1 cellular context compared by ENCODE assay signal in the genomic region with DNA sequence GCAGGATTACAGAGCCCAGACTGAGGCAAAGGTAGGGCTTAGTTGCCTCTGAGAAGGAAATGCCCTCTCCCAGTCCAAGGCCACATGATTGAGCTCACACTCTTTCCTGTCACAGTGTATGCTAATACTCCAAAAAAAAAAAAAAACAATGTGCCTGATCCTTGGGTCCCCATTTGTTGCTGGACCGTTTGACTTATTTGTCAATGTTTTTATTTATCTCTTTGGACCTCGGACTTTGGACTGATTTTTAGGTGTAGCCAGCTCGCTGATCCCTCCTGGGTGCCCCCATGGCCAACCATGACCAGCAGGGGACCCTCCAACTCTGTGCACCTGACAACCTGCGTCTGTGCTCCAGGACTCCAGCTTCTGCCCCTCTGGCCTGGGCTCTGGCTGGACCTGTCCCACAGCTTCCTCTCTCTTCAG.
TF ChIP-seq lines count a peak whose summit lies in the region.

No MANE protein-coding gene starts in this region.

TF ChIP-seq in HepG2, 621 proteins besides CTCF, POLR2A, EP300 and RAD21 (continued from another document and continues in another):
- TF ChIP-seq AKNA (CRISPR knock-in tag; IDR thresholded peaks at IDR 0.05; ENCODE audit: borderline replicate concordance) (no peak), FOXJ3 (CRISPR knock-in tag; IDR thresholded peaks at IDR 0.05; ENCODE audit: borderline replicate concordance) (peak; percentile 37; the same call in 1 of the 2 replicates), RXRB (CRISPR knock-in tag; IDR thresholded peaks at IDR 0.05; ENCODE audit: borderline replicate concordance) (peak; percentile 70), SOX13 (IDR thresholded peaks at IDR 0.05) (no peak), SOX13 (CRISPR knock-in tag; conservative IDR thresholded peaks at IDR 0.05 in 1 of 2, IDR thresholded peaks at IDR 0.05 in 1 of 2) (peak in 1 of 2 experiments; percentile 65; a peak in 1 of 4 replicates), CENPX (CRISPR knock-in tag; IDR thresholded peaks at IDR 0.05) (no peak), KLF12 (CRISPR knock-in tag; IDR thresholded peaks at IDR 0.05; ENCODE audit: borderline replicate concordance) (no peak), ZKSCAN8 (CRISPR knock-in tag; IDR thresholded peaks at IDR 0.05; ENCODE audit: borderline replicate concordance) (0 out of 2 replicates have a peak, but pooled peaks have one; percentile 32), ELF3 (CRISPR knock-in tag; IDR thresholded peaks at IDR 0.05) (peak; percentile 59), NRL (CRISPR knock-in tag; IDR thresholded peaks at IDR 0.05; ENCODE audit: borderline replicate concordance) (no peak), SRSF9 (IDR thresholded peaks at IDR 0.05; ENCODE audit: borderline replicate concordance, insufficient read depth, low read depth, low read length, poor library complexity, severe bottlenecking) (no peak), ZBTB49 (CRISPR knock-in tag; IDR thresholded peaks at IDR 0.05; ENCODE audit: borderline replicate concordance) (no peak), WIZ (CRISPR knock-in tag; IDR thresholded peaks at IDR 0.05) (no peak), ARNTL (CRISPR knock-in tag; IDR thresholded peaks at IDR 0.05) (no peak), JUNB (CRISPR knock-in tag; IDR thresholded peaks at IDR 0.05; ENCODE audit: borderline replicate concordance) (no peak), HDAC1 (CRISPR knock-in tag; IDR thresholded peaks at IDR 0.05) (peak; percentile 50; the same call in 1 of the 2 replicates), MAZ (IDR thresholded peaks at IDR 0.05; ENCODE audit: borderline replicate concordance, low read depth, low read length) (peak; percentile 82; the same call in 1 of the 2 replicates), MAZ (CRISPR knock-in tag; IDR thresholded peaks at IDR 0.05; ENCODE audit: low read depth) (peak; percentile 48; the same call in 1 of the 2 replicates), SOX5 (CRISPR knock-in tag; IDR thresholded peaks at IDR 0.05; ENCODE audit: borderline replicate concordance) (peak; percentile 76; the same call in 1 of the 2 replicates), FOXC1 (CRISPR knock-in tag; IDR thresholded peaks at IDR 0.05; ENCODE audit: borderline replicate concordance) (no peak), MEF2D (CRISPR knock-in tag; IDR thresholded peaks at IDR 0.05) (no peak), NR2F2 (IDR thresholded peaks at IDR 0.05; ENCODE audit: borderline replicate concordance, low read depth) (peak; percentile 24; the same call in 1 of the 2 replicates), MAFF (IDR thresholded peaks at IDR 0.05; ENCODE audit: low read depth, low read length) (no peak), KMT2B (CRISPR knock-in tag; IDR thresholded peaks at IDR 0.05) (0 out of 2 replicates have a peak, but pooled peaks have one; percentile 27), LCORL (IDR thresholded peaks at IDR 0.05) (peak; percentile 67; the same call in 1 of the 2 replicates), LCORL (CRISPR knock-in tag; IDR thresholded peaks at IDR 0.05) (peak; percentile 61; the same call in 1 of the 2 replicates), GATAD1 (CRISPR knock-in tag; IDR thresholded peaks at IDR 0.05) (peak; percentile 62; the same call in 1 of the 2 replicates), ETV6 (CRISPR knock-in tag; conservative IDR thresholded peaks at IDR 0.05) (no peak), ZNF431 (CRISPR knock-in tag; IDR thresholded peaks at IDR 0.05; ENCODE audit: borderline replicate concordance, low read depth) (0 out of 2 replicates have a peak, but pooled peaks have one; percentile 63), ZSCAN9 (CRISPR knock-in tag; IDR thresholded peaks at IDR 0.05; ENCODE audit: borderline replicate concordance) (0 out of 2 replicates have a peak, but pooled peaks have one; percentile 39), BCL6 (CRISPR knock-in tag; IDR thresholded peaks at IDR 0.05) (peak; percentile 54), GABPB1 (CRISPR knock-in tag; IDR thresholded peaks at IDR 0.05) (peak; percentile 32; the same call in 1 of the 2 replicates), CENPBD1 (CRISPR knock-in tag; IDR thresholded peaks at IDR 0.05; ENCODE audit: borderline replicate concordance, low read depth) (no peak), KDM5B (CRISPR knock-in tag; IDR thresholded peaks at IDR 0.05; ENCODE audit: borderline replicate concordance) (no peak), ZNF263 (CRISPR knock-in tag; IDR thresholded peaks at IDR 0.05) (peak; percentile 83), FOXK1 (CRISPR knock-in tag; IDR thresholded peaks at IDR 0.05; ENCODE audit: borderline replicate concordance, low read depth) (peak; percentile 73; the same call in 1 of the 2 replicates), SALL1 (CRISPR knock-in tag; IDR thresholded peaks at IDR 0.05) (peak; percentile 92), ZBTB7B (CRISPR knock-in tag; IDR thresholded peaks at IDR 0.05) (no peak), FOXO1 (CRISPR knock-in tag; IDR thresholded peaks at IDR 0.05) (peak; percentile 67; the same call in 1 of the 2 replicates), MYC (CRISPR knock-in tag; IDR thresholded peaks at IDR 0.05; ENCODE audit: borderline replicate concordance) (peak; percentile 25; the same call in 1 of the 2 replicates), ELF1 (CRISPR knock-in tag; IDR thresholded peaks at IDR 0.05) (0 out of 2 replicates have a peak, but pooled peaks have one; percentile 14), ZNF572 (CRISPR knock-in tag; IDR thresholded peaks at IDR 0.05) (no peak)
- TF ChIP-seq, protein P1, sequence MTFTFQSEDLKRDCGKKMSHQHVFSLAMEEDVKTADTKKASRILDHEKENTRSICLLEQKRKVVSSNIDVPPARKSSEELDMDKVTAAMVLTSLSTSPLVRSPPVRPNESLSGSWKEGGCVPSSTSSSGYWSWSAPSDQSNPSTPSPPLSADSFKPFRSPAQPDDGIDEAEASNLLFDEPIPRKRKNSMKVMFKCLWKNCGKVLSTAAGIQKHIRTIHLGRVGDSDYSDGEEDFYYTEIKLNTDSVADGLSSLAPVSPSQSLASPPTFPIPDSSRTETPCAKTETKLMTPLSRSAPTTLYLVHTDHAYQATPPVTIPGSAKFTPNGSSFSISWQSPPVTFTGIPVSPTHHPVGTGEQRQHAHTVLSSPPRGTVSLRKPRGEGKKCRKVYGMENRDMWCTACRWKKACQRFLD (CRISPR knock-in tag; IDR thresholded peaks at IDR 0.05; ENCODE audit: borderline replicate concordance) = no peak
- TF ChIP-seq, protein P2, sequence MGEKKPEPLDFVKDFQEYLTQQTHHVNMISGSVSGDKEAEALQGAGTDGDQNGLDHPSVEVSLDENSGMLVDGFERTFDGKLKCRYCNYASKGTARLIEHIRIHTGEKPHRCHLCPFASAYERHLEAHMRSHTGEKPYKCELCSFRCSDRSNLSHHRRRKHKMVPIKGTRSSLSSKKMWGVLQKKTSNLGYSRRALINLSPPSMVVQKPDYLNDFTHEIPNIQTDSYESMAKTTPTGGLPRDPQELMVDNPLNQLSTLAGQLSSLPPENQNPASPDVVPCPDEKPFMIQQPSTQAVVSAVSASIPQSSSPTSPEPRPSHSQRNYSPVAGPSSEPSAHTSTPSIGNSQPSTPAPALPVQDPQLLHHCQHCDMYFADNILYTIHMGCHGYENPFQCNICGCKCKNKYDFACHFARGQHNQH (CRISPR knock-in tag; IDR thresholded peaks at IDR 0.05) = peak; percentile 71
- TF ChIP-seq, protein P3, sequence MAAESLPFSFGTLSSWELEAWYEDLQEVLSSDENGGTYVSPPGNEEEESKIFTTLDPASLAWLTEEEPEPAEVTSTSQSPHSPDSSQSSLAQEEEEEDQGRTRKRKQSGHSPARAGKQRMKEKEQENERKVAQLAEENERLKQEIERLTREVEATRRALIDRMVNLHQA (CRISPR knock-in tag; IDR thresholded peaks at IDR 0.05) = no peak
- TF ChIP-seq, protein P4, sequence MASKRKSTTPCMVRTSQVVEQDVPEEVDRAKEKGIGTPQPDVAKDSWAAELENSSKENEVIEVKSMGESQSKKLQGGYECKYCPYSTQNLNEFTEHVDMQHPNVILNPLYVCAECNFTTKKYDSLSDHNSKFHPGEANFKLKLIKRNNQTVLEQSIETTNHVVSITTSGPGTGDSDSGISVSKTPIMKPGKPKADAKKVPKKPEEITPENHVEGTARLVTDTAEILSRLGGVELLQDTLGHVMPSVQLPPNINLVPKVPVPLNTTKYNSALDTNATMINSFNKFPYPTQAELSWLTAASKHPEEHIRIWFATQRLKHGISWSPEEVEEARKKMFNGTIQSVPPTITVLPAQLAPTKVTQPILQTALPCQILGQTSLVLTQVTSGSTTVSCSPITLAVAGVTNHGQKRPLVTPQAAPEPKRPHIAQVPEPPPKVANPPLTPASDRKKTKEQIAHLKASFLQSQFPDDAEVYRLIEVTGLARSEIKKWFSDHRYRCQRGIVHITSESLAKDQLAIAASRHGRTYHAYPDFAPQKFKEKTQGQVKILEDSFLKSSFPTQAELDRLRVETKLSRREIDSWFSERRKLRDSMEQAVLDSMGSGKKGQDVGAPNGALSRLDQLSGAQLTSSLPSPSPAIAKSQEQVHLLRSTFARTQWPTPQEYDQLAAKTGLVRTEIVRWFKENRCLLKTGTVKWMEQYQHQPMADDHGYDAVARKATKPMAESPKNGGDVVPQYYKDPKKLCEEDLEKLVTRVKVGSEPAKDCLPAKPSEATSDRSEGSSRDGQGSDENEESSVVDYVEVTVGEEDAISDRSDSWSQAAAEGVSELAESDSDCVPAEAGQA (IDR thresholded peaks at IDR 0.05; ENCODE audit: low read depth) = no peak
- TF ChIP-seq, protein P4 (CRISPR knock-in tag; IDR thresholded peaks at IDR 0.05; ENCODE audit: borderline replicate concordance) = no peak
